ENCODE assay signal across 8 cellular contexts in genomic region chr20:63740070-63740500, GRCh38. TPM values are rescaled to one million over a fixed set of nuclear protein-coding genes. Genes with fewer than 3 reads are reported as not detected.
DNase-seq lines count a peak whose midpoint lies in the region; ATAC-seq and TF ChIP-seq lines count a peak whose summit lies in the region.

No MANE protein-coding gene starts in this region.

- TF ChIP-seq CTCF in HEK293 (tag by site-specific recombination; IDR thresholded peaks at IDR 0.05) (no peak), brain microvascular endothelial cell (IDR thresholded peaks at IDR 0.05; ENCODE audit: low read depth, low read length, missing control alignments) (no peak), spleen (IDR thresholded peaks at IDR 0.05 in 8 of 11, conservative IDR thresholded peaks at IDR 0.05 in 3 of 11) (no peak)

- H3K4me1 ChIP-seq in HEK293 (ENCODE audit: control insufficient read depth, insufficient read depth, low read length) (no peaks in the 10 kb centered on the region; the same call in 1 of the 2 replicates), iPS-18a (ENCODE audit: control insufficient read depth, low read depth, low read length) (peaks cover 4% of the 10 kb centered on the region), spleen (peaks cover 45 to 92% (median 71%) of the 10 kb centered on the region in 6 donors)

- H3K4me3 ChIP-seq in HEK293 (ENCODE audit: low read depth, low read length) (peak overlapping the region; percentile 54), brain microvascular endothelial cell (ENCODE audit: low read depth, low read length) (peak overlapping the region; percentile 55), iPS-18a (ENCODE audit: low read length) (peak overlapping the region; percentile 75), spleen (peak overlapping the region; percentile 42 to 90 (median 65))

- DNase-seq in COLO668 (lab: John Stamatoyannopoulos, UW; ENCODE audit: unreplicated experiment) (peak; percentile 56), RKO (ENCODE audit: low spot score) (peak; percentile 63), brain microvascular endothelial cell (no peak), spleen (peak; percentile 92), DMS79 treated with DMSO at 0.1 percent for 48 hours (lab: John Stamatoyannopoulos, UW) (no peak)

- H3K9ac ChIP-seq in iPS-18a (ENCODE audit: low read length) = peak overlapping the region; percentile 48

- H3K9me3 ChIP-seq in HEK293 (ENCODE audit: control insufficient read depth, insufficient read depth, low read depth, low read length) (no peaks in the 10 kb centered on the region), iPS-18a (ENCODE audit: control insufficient read depth, low read depth, low read length) (no peaks in the 10 kb centered on the region), spleen (no peaks in the 10 kb centered on the region)

- H3K36me3 ChIP-seq in HEK293 (ENCODE audit: control insufficient read depth in 2 of 2, insufficient read depth in 1 of 2, low read length in 2 of 2) = peaks cover 4 to 48% of the 10 kb centered on the region in 2 experiments; a peak in 1 of 3 replicates
- H3K36me3 ChIP-seq in brain microvascular endothelial cell (replicated peaks) = peaks cover 26% of the 10 kb centered on the region
- peaks cover 5% of the 10 kb centered on the region for H3K36me3 ChIP-seq in iPS-18a (ENCODE audit: control insufficient read depth, low read depth, low read length)
- H3K36me3 ChIP-seq in spleen = peaks cover 0 to 56% (median 32%) of the 10 kb centered on the region in 6 donors

- TF ChIP-seq POLR2A in spleen (IDR thresholded peaks at IDR 0.05) = no peak

- POLR2A ChIA-PET in HEK293 (lab: Yijun Ruan, JAX) = interaction anchor here (0.8 to 1.6 kb wide), 6 partner anchors 10 to 219 kb away, joined by 3 to 13 read pairs (median 6); partner anchors contain the start of genes ARFRP1, TPD52L2 and ZGPAT

- CTCF ChIA-PET in HEK293 (lab: Yijun Ruan, JAX) = interaction anchor here (0.8 kb wide), 1 partner anchor 204 kb away, joined by 3 read pairs; no protein-coding TSS in a partner anchor

- 0 to 2% (median 1%) methylated on average over 12 to 65 of the region's 65 CpGs for WGBS in spleen, 5 donors

- ATAC-seq in GM18517 (IDR thresholded peaks at IDR 0.05; ENCODE audit: unreplicated experiment) = no peak

- in situ Hi-C loops in brain microvascular endothelial cell (cut with HindIII; ENCODE audit: low pct_ligation_motif_present, low sequenced_read_pairs) = no loop called here

- intact Hi-C loops in spleen (cut with DNase I; ENCODE audit: low total_unique reads) = no loop called here

- H3K27ac ChIP-seq in HEK293 (ENCODE audit: extremely low read depth, low read depth, low read length) (peak overlapping the region; percentile 79), brain microvascular endothelial cell (peak overlapping the region; percentile 36), iPS-18a (ENCODE audit: low read length) (no peak overlapping the region), spleen (peak overlapping the region; percentile 81 to 90 (median 87))

- no peaks in the 10 kb centered on the region for H3K27me3 ChIP-seq in brain microvascular endothelial cell (replicated peaks)
- H3K27me3 ChIP-seq in iPS-18a (ENCODE audit: control insufficient read depth, insufficient read depth, low read length) = no peaks in the 10 kb centered on the region
- peaks cover 0 to 19% (median 0%) of the 10 kb centered on the region in 7 donors for H3K27me3 ChIP-seq in spleen (replicated peaks in 1 of 7)

TF ChIP-seq in HEK293, 187 proteins besides CTCF, POLR2A, EP300 and RAD21:
- TF ChIP-seq ZNF112 (tag by site-specific recombination; IDR thresholded peaks at IDR 0.05) (no peak), KLF10 (tag by site-specific recombination; IDR thresholded peaks at IDR 0.05) (peak; percentile 63), EGR2 (tag by site-specific recombination; IDR thresholded peaks at IDR 0.05; ENCODE audit: low read depth) (peak; percentile 4; the same call in 1 of the 2 replicates), ZBTB11 (tag by site-specific recombination; conservative IDR thresholded peaks at IDR 0.05; ENCODE audit: low read depth) (0 out of 2 replicates have a peak, but pooled peaks have one; percentile 2), ZNF398 (tag by site-specific recombination; IDR thresholded peaks at IDR 0.05) (peak; percentile 37; the same call in 1 of the 2 replicates), ZFHX2 (tag by site-specific recombination; conservative IDR thresholded peaks at IDR 0.05) (peak; percentile 82), ZNF707 (tag by site-specific recombination; IDR thresholded peaks at IDR 0.05) (no peak), SP2 (tag by site-specific recombination; IDR thresholded peaks at IDR 0.05) (peak; percentile 21; the same call in 1 of the 2 replicates)

RNA-seq across cellular contexts. Expression of gene SLC2A4RG, which starts 0.5 kb away (rescaled TPM):
- total RNA-seq in spleen = 100 to 1,000 TPM in 1 of 7 donors, 10 to 100 TPM in 6; 39.9 to 107 (median 64.8) TPM
- polyA plus RNA-seq in spleen = 10 to 100 TPM; 27.5 to 44.0 (median 34.3) TPM

RNA-seq across cellular contexts. Expression of gene LIME1, which starts 3.6 kb away (rescaled TPM):
- total RNA-seq in spleen = 10 to 100 TPM; 24.0 to 93.4 (median 39.0) TPM
- polyA plus RNA-seq in spleen = 10 to 100 TPM; 56.2 to 96.6 (median 80.4) TPM

RNA-seq across cellular contexts. Expression of gene ZGPAT, which starts 32.2 kb away (rescaled TPM):
- 10 to 100 TPM; 23.6 to 45.7 (median 38.1) TPM for total RNA-seq in spleen
- polyA plus RNA-seq in spleen = 10 to 100 TPM; 27.6 to 72.8 (median 50.0) TPM

RNA-seq across cellular contexts. Expression of gene ARFRP1, which starts 32.3 kb away (rescaled TPM):
- total RNA-seq in spleen = 10 to 100 TPM; 36.7 to 84.2 (median 60.8) TPM
- polyA plus RNA-seq in spleen = 100 to 1,000 TPM in 1 of 3 donors, 10 to 100 TPM in 2; 64.5 to 118 (median 83.8) TPM

RNA-seq across cellular contexts. Expression of gene TNFRSF6B, which starts 43.6 kb away (rescaled TPM):
- total RNA-seq in spleen = 100 to 1,000 TPM in 1 of 7 donors, 10 to 100 TPM in 5, 1 to 10 TPM in 1; 8.9 to 104 (median 41.0) TPM
- polyA plus RNA-seq in spleen = 10 to 100 TPM; 12.3 to 28.1 (median 23.8) TPM

Comparison
In these comparisons a context has a peak if more than half of its experiments do, and no peak if none do; other contexts are left out.
1. DNase-seq: peak in COLO668 (single experiment), RKO (single experiment) and spleen (single experiment); none in brain microvascular endothelial cell (single experiment) and DMS79 treated with DMSO at 0.1 percent for 48 hours (single experiment).
2. Peak in every context shown above with its lines, with median percentiles within 50 percentile points of each other: H3K4me3 ChIP-seq.